13 cellular contexts compared by ENCODE assay signal in the genomic region with DNA sequence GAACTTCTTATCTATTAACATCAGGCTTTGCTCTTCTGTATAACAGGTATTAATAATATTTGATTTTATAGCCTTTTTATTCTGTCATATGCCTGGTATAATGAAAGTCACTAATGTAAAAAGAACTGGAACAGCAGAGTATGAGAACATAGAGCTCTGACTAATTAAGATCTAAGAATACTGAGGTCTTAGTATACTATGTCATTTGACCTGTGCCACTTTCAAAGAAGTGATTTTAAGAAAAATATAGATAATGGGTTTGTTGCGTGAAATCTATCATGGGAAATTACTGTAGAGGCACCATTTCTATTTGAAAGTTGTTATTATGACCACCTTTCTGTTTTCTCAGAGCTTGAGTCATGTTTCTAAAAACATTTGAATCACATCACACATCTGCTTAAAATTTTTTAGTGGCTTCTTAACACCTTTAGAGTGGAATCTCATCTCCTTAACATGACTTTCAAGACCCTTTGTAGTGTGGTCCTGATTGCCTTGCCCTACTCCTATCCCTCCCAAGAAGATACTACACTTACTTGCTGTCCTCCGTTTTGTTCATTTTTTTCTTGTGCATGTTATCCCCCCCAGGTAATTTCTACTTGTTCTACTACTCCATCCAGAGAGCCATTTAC.
DNase-seq lines count a peak whose midpoint lies in the region; ATAC-seq lines count a peak whose summit lies in the region.
"Had no signal": no experiment of that assay in that cellular context is flagged by ENCODE, and none has a peak within 500 bp of the region (broad histone marks: within the 10 kb centered on the region; RNA-seq: fewer than 3 reads in every experiment).

No MANE protein-coding gene starts in this region.

- no peaks in the 10 kb centered on the region for H3K9me3 Mint-ChIP-seq in activated T-cell treated with anti-CD3 and anti-CD28 coated beads, Interleukin-2, amount 50 U/mL, for 24 hours
- no peaks in the 10 kb centered on the region for H3K9me3 Mint-ChIP-seq in stimulated activated naive CD8-positive, alpha-beta T cell treated with anti-CD3 and anti-CD28 coated beads, Interleukin-15, amount 100 ng/mL, for 72 hours
- H3K9me3 Mint-ChIP-seq: CD4-positive, alpha-beta T cell had no signal

- peaks cover 13% of the 10 kb centered on the region for H3K4me1 Mint-ChIP-seq in activated T-cell treated with anti-CD3 and anti-CD28 coated beads, Interleukin-2, amount 50 U/mL, for 24 hours (ENCODE audit: low read depth)
- H3K4me1 Mint-ChIP-seq in stimulated activated naive CD8-positive, alpha-beta T cell treated with anti-CD3 and anti-CD28 coated beads, Interleukin-15, amount 100 ng/mL, for 72 hours, result peaks cover 12% of the 10 kb centered on the region

- peak; percentile 41 to 76 for ATAC-seq in activated CD4-positive, CD25-positive, alpha-beta regulatory T cell treated with anti-CD3 and anti-CD28 coated beads, Interleukin-2, amount 50 U/mL, for 24 hours
- ATAC-seq in stimulated activated naive CD8-positive, alpha-beta T cell treated with anti-CD3 and anti-CD28 coated beads, Interleukin-15, amount 100 ng/mL, for 72 hours, result peak; percentile 65
- no peak for ATAC-seq in stimulated activated naive CD8-positive, alpha-beta T cell treated with anti-CD3 and anti-CD28 coated beads, Interleukin-15, Interleukin-2, amounts not matched to agents 100 U/mL and 50 U/mL, for 24 hours
- ATAC-seq in HG03457 (IDR thresholded peaks at IDR 0.05; ENCODE audit: unreplicated experiment), result no peak
- ATAC-seq: A549 had no signal

- no peak for DNase-seq in activated CD4-positive, CD25-positive, alpha-beta regulatory T cell (lab: John Stamatoyannopoulos, UW)
- no peak for DNase-seq in activated T-cell treated with anti-CD3 and anti-CD28 coated beads, Interleukin-2, amount 50 U/mL, for 24 hours
- DNase-seq in activated T-cell treated with anti-CD3 and anti-CD28 coated beads, Interleukin-2, amount 50 U/mL, for 48 hours, result no peak
- DNase-seq in stimulated activated naive CD8-positive, alpha-beta T cell treated with anti-CD3 and anti-CD28 coated beads, Interleukin-15, amount 100 ng/mL, for 72 hours, result no peak
- no peak for DNase-seq in stimulated activated naive CD8-positive, alpha-beta T cell treated with anti-CD3 and anti-CD28 coated beads, Interleukin-15, Interleukin-2, amounts not matched to agents 100 U/mL and 50 U/mL, for 24 hours
- DNase-seq in NCI-H82 (lab: John Stamatoyannopoulos, UW), result no peak
- DNase-seq: AML-193; Caco-2; CD4-positive, alpha-beta T cell; GM23248 had no signal

- peak overlapping the region; percentile 37 for H3K27ac Mint-ChIP-seq in activated T-cell treated with anti-CD3 and anti-CD28 coated beads, Interleukin-2, amount 50 U/mL, for 24 hours
- H3K27ac Mint-ChIP-seq in stimulated activated naive CD8-positive, alpha-beta T cell treated with anti-CD3 and anti-CD28 coated beads, Interleukin-15, amount 100 ng/mL, for 72 hours, result peak overlapping the region in 1 of 2 donors; percentile 63
- H3K27ac Mint-ChIP-seq: CD4-positive, alpha-beta T cell had no signal

- H3K36me3 Mint-ChIP-seq in activated T-cell treated with anti-CD3 and anti-CD28 coated beads, Interleukin-2, amount 50 U/mL, for 24 hours (ENCODE audit: low read depth), result peaks cover 91% of the 10 kb centered on the region

- no peak overlapping the region for H3K4me3 Mint-ChIP-seq in activated T-cell treated with anti-CD3 and anti-CD28 coated beads, Interleukin-2, amount 50 U/mL, for 24 hours
- no peak overlapping the region for H3K4me3 Mint-ChIP-seq in stimulated activated naive CD8-positive, alpha-beta T cell treated with anti-CD3 and anti-CD28 coated beads, Interleukin-15, amount 100 ng/mL, for 72 hours
- H3K4me3 Mint-ChIP-seq: CD4-positive, alpha-beta T cell had no signal

- no peaks in the 10 kb centered on the region for H3K27me3 Mint-ChIP-seq in activated T-cell treated with anti-CD3 and anti-CD28 coated beads, Interleukin-2, amount 50 U/mL, for 24 hours
- no peaks in the 10 kb centered on the region for H3K27me3 Mint-ChIP-seq in stimulated activated naive CD8-positive, alpha-beta T cell treated with anti-CD3 and anti-CD28 coated beads, Interleukin-15, amount 100 ng/mL, for 72 hours
- H3K27me3 Mint-ChIP-seq: CD4-positive, alpha-beta T cell had no signal

Comparison
In these comparisons a context has a peak if more than half of its experiments do, and no peak if none do; other contexts are left out.
1. ATAC-seq: peak in activated CD4-positive, CD25-positive, alpha-beta regulatory T cell treated with anti-CD3 and anti-CD28 coated beads, Interleukin-2, amount 50 U/mL, for 24 hours (2 of 2) and stimulated activated naive CD8-positive, alpha-beta T cell treated with anti-CD3 and anti-CD28 coated beads, Interleukin-15, amount 100 ng/mL, for 72 hours (single experiment); none in stimulated activated naive CD8-positive, alpha-beta T cell treated with anti-CD3 and anti-CD28 coated beads, Interleukin-15, Interleukin-2, amounts not matched to agents 100 U/mL and 50 U/mL, for 24 hours (single experiment) and HG03457 (single experiment).